17 cellular contexts compared by ENCODE assay signal in the genomic region with DNA sequence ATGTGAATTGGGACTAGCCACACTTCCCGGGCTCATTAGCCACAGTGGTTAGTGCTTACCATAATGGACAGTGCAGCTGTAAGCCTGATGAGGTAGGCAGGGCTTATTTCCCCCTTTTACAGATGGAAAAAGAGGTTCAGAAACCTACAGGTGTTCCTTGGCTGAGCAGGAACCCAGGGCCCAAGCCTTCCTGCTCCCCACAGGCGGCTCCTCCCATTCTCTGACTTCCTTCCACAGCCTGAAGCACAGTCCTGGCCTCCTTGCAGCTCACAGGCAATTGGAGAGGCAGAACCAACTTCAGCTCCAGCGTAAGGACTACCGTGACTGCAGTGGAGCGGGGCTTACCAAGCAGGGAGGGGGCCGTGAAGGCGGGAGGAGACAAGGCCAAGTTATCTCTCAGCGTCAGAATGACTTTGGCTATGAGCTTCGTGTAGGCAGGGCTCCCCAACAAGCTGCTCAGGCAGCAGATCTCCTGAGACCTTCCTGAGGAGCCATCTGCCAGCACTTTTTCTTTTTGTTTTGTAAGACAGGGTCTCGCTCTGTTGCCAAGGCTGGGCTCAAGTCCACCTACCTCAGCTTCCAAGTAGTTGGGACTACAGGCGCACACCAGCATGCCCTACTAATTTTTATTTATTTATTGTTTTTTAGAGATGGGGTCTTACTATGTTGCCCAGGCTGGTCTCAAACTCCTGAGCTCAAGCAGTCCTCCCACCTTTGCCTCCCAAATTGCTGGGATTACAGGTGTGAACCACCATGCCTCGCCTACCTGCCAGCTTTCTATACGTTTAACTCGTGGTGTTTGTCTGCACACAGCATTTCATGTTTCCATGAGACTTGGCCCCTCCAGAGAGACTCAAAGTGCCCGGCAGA. TPM values are rescaled to one million over a fixed set of nuclear protein-coding genes. Genes with fewer than 3 reads are reported as not detected.
DNase-seq lines count a peak whose midpoint lies in the region; ATAC-seq, FAIRE-seq and TF ChIP-seq lines count a peak whose summit lies in the region.
"Had no signal": no experiment of that assay in that cellular context is flagged by ENCODE, and none has a peak within 500 bp of the region (broad histone marks: within the 10 kb centered on the region; RNA-seq: fewer than 3 reads in every experiment).

No MANE protein-coding gene starts in this region.

- TF ChIP-seq EP300 in K562 (IDR thresholded peaks at IDR 0.05; ENCODE audit: low read length) = peak; percentile 32; the same call in 1 of the 2 replicates

- POLR2A ChIA-PET in K562 (lab: Yijun Ruan, JAX) = interaction anchor here (0.6 to 3.5 kb wide), 10 partner anchors 11 to 44 kb away, joined by 3 to 14 read pairs (median 6); partner anchors contain the start of gene SLC20A1

- H3K9me3 ChIP-seq in K562 (replicated peaks; ENCODE audit: control insufficient read depth, insufficient read depth, low read depth, low read length) (no peaks in the 10 kb centered on the region), aorta (ENCODE audit: control insufficient read depth, low read length) (no peaks in the 10 kb centered on the region)
- H3K9me3 ChIP-seq: Peyer's patch had no signal

- H3K79me2 ChIP-seq in K562 (ENCODE audit: control insufficient read depth, insufficient read depth, low read length) = no peaks in the 10 kb centered on the region

- TF ChIP-seq RAD21 in K562 (CRISPR knock-in tag; conservative IDR thresholded peaks at IDR 0.05 in 1 of 2, IDR thresholded peaks at IDR 0.05 in 1 of 2) = no peak; a peak in 1 of 4 replicates

- peak; percentile 95 for FAIRE-seq in K562 (lab: Jason Lieb, UNC)
- FAIRE-seq: endometrium, islet of Langerhans had no signal

- 22% methylated on average over 14 of the region's 15 CpGs for WGBS in K562 (ENCODE audit: insufficient coverage, low coverage, missing lambda C conversion rate)
- WGBS in aorta, 2 donors = 68 to 72% methylated on average over 15 of the region's 15 CpGs

- H4K20me1 ChIP-seq in K562 (replicated peaks; ENCODE audit: control insufficient read depth, insufficient read depth, low read length) = no peaks in the 10 kb centered on the region

- peak; percentile 70 for TF ChIP-seq POLR2A in K562 (conservative IDR thresholded peaks at IDR 0.05)

- CTCF ChIA-PET in K562 (lab: Yijun Ruan, JAX; ENCODE audit: low intra/inter-chr PET ratio) = no interaction called here

- H3K27me3 ChIP-seq in K562 (ENCODE audit: control insufficient read depth in 2 of 2, insufficient read depth in 2 of 2, low read length in 2 of 2) = no peaks in the 10 kb centered on the region
- H3K27me3 ChIP-seq in aorta (ENCODE audit: control insufficient read depth in 1 of 2, insufficient read depth in 2 of 2, low read length in 1 of 2) = no peaks in the 10 kb centered on the region
- H3K27me3 ChIP-seq: Peyer's patch had no signal

- no peak for TF ChIP-seq CTCF in K562 (IDR thresholded peaks at IDR 0.05 in 2 of 3, conservative IDR thresholded peaks at IDR 0.05 in 1 of 3; ENCODE audit: insufficient read depth in 2 of 3, low read depth in 1 of 3, low read length in 3 of 3)

- no peaks in the 10 kb centered on the region for H3K9me1 ChIP-seq in K562 (ENCODE audit: control insufficient read depth, insufficient read depth, low read length)

- DNase-seq in Right ventricle myocardium superior = no peak
- no peak for DNase-seq in Right ventricle myocardium inferior (ENCODE audit: missing footprints)
- DNase-seq in NCI-H2171 (lab: John Stamatoyannopoulos, UW) = peak; percentile 31
- peak; percentile 75 to 96 (median 85) for DNase-seq in K562 (ENCODE audit: extremely low read depth in 1 of 4, low spot score in 3 of 4)
- DNase-seq in aorta = no peak
- no peak for DNase-seq in SK-N-DZ (ENCODE audit: low spot score)
- no peak for DNase-seq in hippocampal formation (lab: John Stamatoyannopoulos, UW)
- DNase-seq in DMS114 treated with DMSO at 0.1 percent for 48 hours (lab: John Stamatoyannopoulos, UW; ENCODE audit: unreplicated experiment) = no peak
- DNase-seq: activated T-cell treated with anti-CD3 and anti-CD28 coated beads, Interleukin-2, amount 50 U/mL, for 24 hours; NCI-H1105; NCI-H226; T-cell had no signal

- no peaks in the 10 kb centered on the region for H3K36me3 ChIP-seq in K562 (ENCODE audit: control insufficient read depth, insufficient read depth, low read length)
- H3K36me3 ChIP-seq in aorta (ENCODE audit: control insufficient read depth in 1 of 2, insufficient read depth in 2 of 2, low read length in 1 of 2) = no peaks in the 10 kb centered on the region
- H3K36me3 ChIP-seq: Peyer's patch had no signal

- peak overlapping the region; percentile 97 for H2AFZ ChIP-seq in K562 (ENCODE audit: low read depth, low read length)

- in situ Hi-C loops in K562 (cut with MboI) = no loop called here

- no TSS peak for BruUV-seq in K562 (replicated peaks; lab: Mats Ljungman, UMichigan)

- peak overlapping the region; percentile 93 for H3K27ac ChIP-seq in K562 (ENCODE audit: extremely low read depth, low read depth, low read length)
- H3K27ac ChIP-seq in aorta (ENCODE audit: low read depth in 1 of 2, low read length in 2 of 2) = no peak overlapping the region
- H3K27ac ChIP-seq: Peyer's patch had no signal

- peak overlapping the region; percentile 73 for H3K4me2 ChIP-seq in K562 (ENCODE audit: insufficient read depth, low read length)

- intact Hi-C loops in Right ventricle myocardium superior (cut with DNase I) (no loop called here), Right ventricle myocardium inferior (cut with DNase I) (no loop called here), K562 (cut with micrococcal nuclease) (no loop called here), aorta (cut with DNase I) (no loop called here)

- peak; percentile 10 for ATAC-seq in Right ventricle myocardium superior (ENCODE audit: poor library complexity)
- no peak for ATAC-seq in Right ventricle myocardium inferior
- ATAC-seq in K562 = peak; percentile 82
- ATAC-seq in aorta (ENCODE audit: low FRiP score) = peak; percentile 28
- ATAC-seq: T-cell had no signal

- peak overlapping the region; percentile 79 to 88 for H3K9ac ChIP-seq in K562 (ENCODE audit: insufficient read depth in 1 of 2, low read depth in 2 of 2, low read length in 2 of 2)

- H3K4me3 ChIP-seq in K562 = no peak overlapping the region; the same call in 1 of the 2 replicates
- H3K4me3 ChIP-seq in aorta (ENCODE audit: low read length in 2 of 2) = no peak overlapping the region
- H3K4me3 ChIP-seq: Peyer's patch, skin epidermis had no signal

- peaks cover 52 to 71% of the 10 kb centered on the region in 2 experiments for H3K4me1 ChIP-seq in K562 (replicated peaks in 1 of 2; ENCODE audit: control insufficient read depth in 2 of 2, insufficient read depth in 2 of 2, low read length in 2 of 2)
- H3K4me1 ChIP-seq in aorta (ENCODE audit: control insufficient read depth in 1 of 2, insufficient read depth in 2 of 2, low read length in 2 of 2) = no peaks in the 10 kb centered on the region

TF ChIP-seq in K562, 482 proteins besides CTCF, POLR2A, EP300 and RAD21 (continues in another document):
- TF ChIP-seq TGIF2 (CRISPR knock-in tag; IDR thresholded peaks at IDR 0.05) = no peak

RNA-seq across cellular contexts. Expression of gene NT5DC4, which starts 34.2 kb away (rescaled TPM):
- total RNA-seq in Right ventricle myocardium superior = not detected
- not detected for total RNA-seq in Right ventricle myocardium inferior
- 26.6 and 60.2 TPM in 2 replicates for total RNA-seq in K562 (2011; cell fraction: chromatin; rRNA removed; ENCODE audit: low replicate concordance)
- total RNA-seq in K562 (2011; cell fraction: nucleolus; rRNA removed) = 32.0 and 34.7 TPM in 2 replicates
- total RNA-seq in K562 (2011; cell fraction: nucleoplasm; rRNA removed) = 22.7 and 29.8 TPM in 2 replicates
- total RNA-seq in K562 (2014; rRNA removed) = 0.94 and 1.0 TPM in 2 replicates
- 0.44 and 2.3 TPM in 2 replicates for total RNA-seq in K562 (2014; rRNA removed; fragmentation: Illumina TruSeq; extraction: Trizol)
- total RNA-seq in K562 (2015; rRNA removed; fragmentation: Illumina TruSeq; extraction: Trizol) = 0.45 and 0.65 TPM in 2 replicates
- 4.7 and 6.8 TPM in 2 replicates for total RNA-seq in K562 (2021)
- polyA plus RNA-seq in K562 (2011; rRNA removed) = 3.4 and 6.9 TPM in 2 replicates
- 0.65 and 1.6 TPM in 2 replicates for polyA plus RNA-seq in K562 (2011; cell fraction: cytosol; rRNA removed)
- 39.8 and 97.5 TPM in 2 replicates for polyA plus RNA-seq in K562 (2011; cell fraction: nucleus; rRNA removed)
- 1.3 and 9.4 TPM in 2 replicates for polyA plus RNA-seq in K562 (2012)
- polyA plus RNA-seq in K562 (2014; fragmentation: Illumina TruSeq; extraction: Trizol) = 0.56 and 1.8 TPM in 2 replicates
- 1 to 10 TPM; 2.5 to 2.8 TPM for polyA plus RNA-seq in K562 (2014; fragmentation: Nextera tagmentation; extraction: Ambion mirVana)
- 1.6 and 5.0 TPM in 2 replicates for polyA plus RNA-seq in K562 (2014; rRNA removed)
- polyA minus RNA-seq in K562 (2011; rRNA and poly(A)+ RNA removed) = 0.36 and 2.7 TPM in 2 replicates
- 8.7 TPM in 1 of 2 replicates, not detected in the other for polyA minus RNA-seq in K562 (2011; cell fraction: cytosol; rRNA and poly(A)+ RNA removed)
- 6.9 and 15.8 TPM in 2 replicates for polyA minus RNA-seq in K562 (2011; cell fraction: nucleus; rRNA and poly(A)+ RNA removed)
- total RNA-seq in aorta = under 1 TPM in 1 of 2 donors, not detected in 1; 0.23 TPM
- not detected for polyA plus RNA-seq in aorta
- not detected in 2 replicates for polyA plus RNA-seq in SK-N-DZ (2014; cell fraction: cytosol; rRNA removed)
- polyA plus RNA-seq in SK-N-DZ (2014; cell fraction: nucleus; rRNA removed) = not detected in 2 replicates
- total RNA-seq: osteoblast, T-cell had no signal

RNA-seq across cellular contexts. Expression of gene SLC20A1, which starts 40.8 kb away (rescaled TPM):
- total RNA-seq in Right ventricle myocardium superior (9.7 TPM), Right ventricle myocardium inferior (10.2 TPM), K562 (2014; rRNA removed) (64.7 and 66.0 TPM in 2 replicates), K562 (2014; rRNA removed; fragmentation: Illumina TruSeq; extraction: Trizol) (95.1 and 111 TPM in 2 replicates), K562 (2015; rRNA removed; fragmentation: Illumina TruSeq; extraction: Trizol) (66.8 and 68.9 TPM in 2 replicates), K562 (2021) (123 and 136 TPM in 2 replicates), aorta (10 to 100 TPM; 51.9 to 82.6 TPM)
- total RNA-seq in K562 (2011; cell fraction: chromatin; rRNA removed; ENCODE audit: low replicate concordance) = 495 and 804 TPM in 2 replicates
- total RNA-seq in K562 (2011; cell fraction: nucleolus; rRNA removed) = 263 and 289 TPM in 2 replicates
- total RNA-seq in K562 (2011; cell fraction: nucleoplasm; rRNA removed) = 478 and 674 TPM in 2 replicates
- polyA plus RNA-seq in K562 (2011; rRNA removed) (101 and 150 TPM in 2 replicates), K562 (2014; fragmentation: Illumina TruSeq; extraction: Trizol) (85.8 and 87.8 TPM in 2 replicates), K562 (2014; fragmentation: Nextera tagmentation; extraction: Ambion mirVana) (10 to 100 TPM; 53.8 to 56.1 TPM), K562 (2014; rRNA removed) (74.7 and 77.3 TPM in 2 replicates), aorta (10 to 100 TPM in 1 of 2 donors, 1 to 10 TPM in 1; 7.0 to 19.6 TPM)
- 105 and 114 TPM in 2 replicates for polyA plus RNA-seq in K562 (2011; cell fraction: cytosol; rRNA removed)
- polyA plus RNA-seq in K562 (2011; cell fraction: nucleus; rRNA removed) = 166 and 277 TPM in 2 replicates
- 55.6 and 102 TPM in 2 replicates for polyA plus RNA-seq in K562 (2012)
- polyA minus RNA-seq in K562 (2011; rRNA and poly(A)+ RNA removed) = 151 and 243 TPM in 2 replicates
- 79.2 and 124 TPM in 2 replicates for polyA minus RNA-seq in K562 (2011; cell fraction: cytosol; rRNA and poly(A)+ RNA removed)
- 120 and 135 TPM in 2 replicates for polyA minus RNA-seq in K562 (2011; cell fraction: nucleus; rRNA and poly(A)+ RNA removed)
- 41.2 and 41.8 TPM in 2 replicates for polyA plus RNA-seq in SK-N-DZ (2014; cell fraction: cytosol; rRNA removed)
- 80.9 and 121 TPM in 2 replicates for polyA plus RNA-seq in SK-N-DZ (2014; cell fraction: nucleus; rRNA removed)

Comparison
In these comparisons a context has a peak if more than half of its experiments do, and no peak if none do; other contexts are left out.
1. DNase-seq: peak in NCI-H2171 (single experiment) and K562 (4 of 4); none in Right ventricle myocardium superior (single experiment), Right ventricle myocardium inferior (single experiment), aorta (0 of 2), SK-N-DZ (single experiment), hippocampal formation (0 of 2) and DMS114 treated with DMSO at 0.1 percent for 48 hours (single experiment).